ENCODE assay signal across 11 cellular contexts in the genomic region with DNA sequence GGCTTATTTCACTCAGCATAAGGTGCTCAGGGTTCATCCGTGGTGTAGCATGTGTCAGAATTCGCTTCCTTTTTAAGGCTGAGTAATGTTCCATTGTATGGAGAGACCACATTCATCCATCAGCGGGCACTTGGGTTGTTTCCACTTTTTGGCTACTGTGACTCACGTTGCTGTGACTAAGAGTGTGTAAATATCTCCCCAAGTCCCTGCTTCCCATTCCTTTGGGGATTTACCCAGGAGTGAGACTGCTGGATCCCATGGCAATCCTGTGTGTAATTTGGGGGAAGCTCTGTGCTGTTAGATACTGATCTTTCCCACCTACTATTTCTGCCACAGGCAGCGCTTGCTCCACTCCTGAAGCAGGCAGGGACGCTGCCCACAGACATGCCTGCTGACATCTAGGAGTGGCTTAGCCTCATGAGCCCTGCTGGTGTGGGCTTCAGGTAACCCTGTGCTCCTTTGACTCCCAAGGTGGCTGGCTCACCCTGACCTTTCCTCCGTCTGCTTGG.
DNase-seq lines count a peak whose midpoint lies in the region; ATAC-seq, FAIRE-seq and TF ChIP-seq lines count a peak whose summit lies in the region.
"Had no signal": no experiment of that assay in that cellular context is flagged by ENCODE, and none has a peak within 500 bp of the region (broad histone marks: within the 10 kb centered on the region; RNA-seq: fewer than 3 reads in every experiment).

No MANE protein-coding gene starts in this region.

- H3K27me3 ChIP-seq in osteoblast (ENCODE audit: insufficient read depth, low read length) (no peaks in the 10 kb centered on the region), esophagus squamous epithelium (no peaks in the 10 kb centered on the region)

- no peak overlapping the region for H3K4me3 ChIP-seq in osteoblast (ENCODE audit: insufficient read depth, low read length)
- H3K4me3 ChIP-seq in esophagus squamous epithelium: no peak overlapping the region

- no peak overlapping the region for H2AFZ ChIP-seq in osteoblast (ENCODE audit: low read length)

- no peaks in the 10 kb centered on the region for H3K9me3 ChIP-seq in osteoblast (ENCODE audit: low read depth, low read length)
- no peaks in the 10 kb centered on the region for H3K9me3 ChIP-seq in esophagus squamous epithelium

- no peak for TF ChIP-seq POLR2A in esophagus squamous epithelium (IDR thresholded peaks at IDR 0.05)

- DNase-seq in GM03348 (ENCODE audit: low spot score) (peak; percentile 78), RCC 7860 (ENCODE audit: low spot score) (peak; percentile 96), epithelial cell of prostate (ENCODE audit: low read depth, low spot score) (peak; percentile 60), osteoblast (ENCODE audit: insufficient read length, low spot score, missing footprints) (peak; percentile 90), esophagus squamous epithelium (lab: John Stamatoyannopoulos, UW) (no peak), NK-92 (lab: John Stamatoyannopoulos, UW; ENCODE audit: unreplicated experiment) (no peak), mucosa of gallbladder (ENCODE audit: low spot score) (no peak)
- DNase-seq: NCI-H1092; NCI-H748 treated with DMSO at 0.1 percent for 48 hours; stimulated activated naive CD4-positive, alpha-beta T cell had no signal

- no peaks in the 10 kb centered on the region for H3K79me2 ChIP-seq in osteoblast (ENCODE audit: insufficient read depth, low read length)

- TF ChIP-seq CTCF in osteoblast (IDR thresholded peaks at IDR 0.05; ENCODE audit: extremely low read depth, low read depth, low read length): no peak
- TF ChIP-seq CTCF in esophagus squamous epithelium (IDR thresholded peaks at IDR 0.05): no peak

- no peak overlapping the region for H3K4me2 ChIP-seq in osteoblast (ENCODE audit: insufficient read depth, low read length)

- H3K27ac ChIP-seq in epithelial cell of prostate (no peak overlapping the region), osteoblast (ENCODE audit: low read depth, low read length) (peak overlapping the region; percentile 67), esophagus squamous epithelium (peak overlapping the region in 1 of 4 donors; percentile 29)

- intact Hi-C loops in esophagus squamous epithelium (cut with DNase I): no loop called here

- H3K36me3 ChIP-seq in osteoblast (ENCODE audit: insufficient read depth, low read length) (no peaks in the 10 kb centered on the region), esophagus squamous epithelium (no peaks in the 10 kb centered on the region)

- peak; percentile 95 for FAIRE-seq in RCC 7860 (lab: Jason Lieb, UNC)

- no peak for ATAC-seq in HG03025 (IDR thresholded peaks at IDR 0.05; ENCODE audit: low FRiP score, unreplicated experiment)

- 39 to 44% methylated on average over 6 of the region's 7 CpGs for whole genome bisulfite sequencing in esophagus squamous epithelium, 2 donors

- H4K20me1 ChIP-seq in osteoblast (ENCODE audit: insufficient read depth, low read length): no peaks in the 10 kb centered on the region

- H3K4me1 ChIP-seq in osteoblast (ENCODE audit: insufficient read depth, low read length) (peaks cover 23% of the 10 kb centered on the region), esophagus squamous epithelium (peaks cover 0 to 16% (median 0%) of the 10 kb centered on the region in 3 donors)

Comparison
In these comparisons a context has a peak if more than half of its experiments do, and no peak if none do; other contexts are left out.
1. DNase-seq: peak in GM03348 (single experiment), RCC 7860 (single experiment), epithelial cell of prostate (single experiment) and osteoblast (single experiment); none in esophagus squamous epithelium (single experiment), NK-92 (single experiment) and mucosa of gallbladder (single experiment).